10 cellular contexts compared by ENCODE assay signal in the genomic region with DNA sequence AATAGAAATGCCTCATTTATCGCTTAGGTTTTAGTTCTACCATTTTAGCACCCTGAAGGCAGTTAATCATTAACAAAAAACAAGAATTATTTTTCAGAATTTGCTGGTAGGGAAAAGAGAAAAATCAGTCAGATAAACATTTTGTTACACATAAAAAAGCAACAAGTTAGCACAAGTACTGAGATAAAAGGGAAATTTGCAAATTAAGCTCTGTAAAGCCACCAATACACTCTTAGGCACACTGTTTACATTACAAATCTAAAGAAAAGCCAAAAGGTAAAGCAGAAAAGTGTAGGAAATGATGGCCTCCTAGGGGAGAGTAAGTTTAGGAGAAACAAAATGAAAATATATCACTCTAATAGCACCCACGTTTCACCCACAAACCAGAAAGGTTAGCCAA. TPM values are rescaled to one million over a fixed set of nuclear protein-coding genes. Genes with fewer than 3 reads are reported as not detected.
A peak's percentile ranks its signal among the peaks of the same experiment; 100 is the strongest.
DNase-seq lines count a peak whose midpoint lies in the region; ATAC-seq and TF ChIP-seq lines count a peak whose summit lies in the region.
"Had no signal": no experiment of that assay in that cellular context is flagged by ENCODE, and none has a peak within 500 bp of the region (broad histone marks: within the 10 kb centered on the region; RNA-seq: fewer than 3 reads in every experiment).

No MANE protein-coding gene starts in this region.

- peak overlapping the region; percentile 57 to 95 (median 93) for H3K27ac Mint-ChIP-seq in CD4-positive, CD25-positive, alpha-beta regulatory T cell
- peak overlapping the region; percentile 99 for H3K27ac Mint-ChIP-seq in activated naive CD8-positive, alpha-beta T cell
- peak overlapping the region; percentile 94 to 99 (median 98) for H3K27ac Mint-ChIP-seq in naive thymus-derived CD8-positive, alpha-beta T cell

- H3K27me3 Mint-ChIP-seq in CD4-positive, CD25-positive, alpha-beta regulatory T cell = peaks cover 39% of the 10 kb centered on the region
- H3K27me3 Mint-ChIP-seq in activated naive CD8-positive, alpha-beta T cell = no peaks in the 10 kb centered on the region
- no peaks in the 10 kb centered on the region for H3K27me3 Mint-ChIP-seq in naive thymus-derived CD8-positive, alpha-beta T cell

- H4K20me1 ChIP-seq in GM23248 (ENCODE audit: insufficient read depth) = no peaks in the 10 kb centered on the region

- no peak for TF ChIP-seq CTCF in GM13977 (IDR thresholded peaks at IDR 0.05; ENCODE audit: extremely low read depth, insufficient read depth, missing control alignments)

- H3K9me3 Mint-ChIP-seq in CD4-positive, CD25-positive, alpha-beta regulatory T cell = peaks cover 0 to 2% (median 0%) of the 10 kb centered on the region in 7 donors
- no peaks in the 10 kb centered on the region for H3K9me3 Mint-ChIP-seq in activated naive CD8-positive, alpha-beta T cell (ENCODE audit: low read depth)
- no peaks in the 10 kb centered on the region for H3K9me3 Mint-ChIP-seq in naive thymus-derived CD8-positive, alpha-beta T cell

- no peaks in the 10 kb centered on the region for H3K36me3 ChIP-seq in CD4-positive, CD25-positive, alpha-beta regulatory T cell (ENCODE audit: control insufficient read depth, insufficient read depth, low read length)
- no peaks in the 10 kb centered on the region for H3K36me3 ChIP-seq in GM23248 (ENCODE audit: low read depth)
- H3K36me3 ChIP-seq: WERI-Rb-1 had no signal

- no peaks in the 10 kb centered on the region for H3K36me3 Mint-ChIP-seq in CD4-positive, CD25-positive, alpha-beta regulatory T cell
- peaks cover 4% of the 10 kb centered on the region for H3K36me3 Mint-ChIP-seq in activated naive CD8-positive, alpha-beta T cell
- peaks cover 0 to 18% (median 0%) of the 10 kb centered on the region in 3 donors for H3K36me3 Mint-ChIP-seq in naive thymus-derived CD8-positive, alpha-beta T cell

- no peaks in the 10 kb centered on the region for H3F3A ChIP-seq in GM23248 (ENCODE audit: insufficient read depth)

- H3K4me3 Mint-ChIP-seq in CD4-positive, CD25-positive, alpha-beta regulatory T cell = peak overlapping the region; percentile 79 to 96 (median 92)
- H3K4me3 Mint-ChIP-seq in activated naive CD8-positive, alpha-beta T cell = peak overlapping the region; percentile 87
- peak overlapping the region; percentile 63 to 99 (median 94) for H3K4me3 Mint-ChIP-seq in naive thymus-derived CD8-positive, alpha-beta T cell

- POLR2A ChIA-PET in naive thymus-derived CD8-positive, alpha-beta T cell (lab: Charles Lee) = interaction anchor here (0.9 to 1.7 kb wide), 4 partner anchors 10 to 18 kb away, joined by 3 to 6 read pairs (median 5); no protein-coding TSS in a partner anchor

- H3K9me2 ChIP-seq in GM23248 (ENCODE audit: insufficient read depth) = no peaks in the 10 kb centered on the region

- H3K4me3 ChIP-seq in CD4-positive, CD25-positive, alpha-beta regulatory T cell (ENCODE audit: low read depth, low read length) = peak overlapping the region; percentile 65
- no peak overlapping the region for H3K4me3 ChIP-seq in GM23248

- H3K4me2 ChIP-seq in GM23248 (ENCODE audit: unreplicated experiment) = no peak overlapping the region

- no peak for ATAC-seq in CD4-positive, CD25-positive, alpha-beta regulatory T cell (ENCODE audit: low read depth in 2 of 2)
- ATAC-seq in naive thymus-derived CD8-positive, alpha-beta T cell = no peak
- no peak for ATAC-seq in HG03135 (IDR thresholded peaks at IDR 0.05; ENCODE audit: unreplicated experiment)

- DNase-seq in CD4-positive, CD25-positive, alpha-beta regulatory T cell = no peak
- DNase-seq in GM23248 (no peak), MV-4-11 (lab: John Stamatoyannopoulos, UW) (no peak), GM13977 (ENCODE audit: low spot score) (no peak), NCI-H2196 (lab: John Stamatoyannopoulos, UW; ENCODE audit: unreplicated experiment) (no peak)
- no peak for DNase-seq in naive thymus-derived CD8-positive, alpha-beta T cell
- DNase-seq: NCI-H345, WERI-Rb-1 had no signal

- peaks cover 54% of the 10 kb centered on the region for H3K4me1 ChIP-seq in CD4-positive, CD25-positive, alpha-beta regulatory T cell (ENCODE audit: control insufficient read depth, insufficient read depth, low read length, poor library complexity, severe bottlenecking)
- H3K4me1 ChIP-seq in GM23248 (ENCODE audit: insufficient read depth) = peaks cover 13% of the 10 kb centered on the region

- H3K4me1 Mint-ChIP-seq in CD4-positive, CD25-positive, alpha-beta regulatory T cell = peaks cover 33 to 73% (median 54%) of the 10 kb centered on the region in 4 donors
- H3K4me1 Mint-ChIP-seq in activated naive CD8-positive, alpha-beta T cell (ENCODE audit: low read depth) = peaks cover 78% of the 10 kb centered on the region
- H3K4me1 Mint-ChIP-seq in naive thymus-derived CD8-positive, alpha-beta T cell = peaks cover 36 to 79% (median 67%) of the 10 kb centered on the region in 4 donors

- H3K9me3 ChIP-seq in CD4-positive, CD25-positive, alpha-beta regulatory T cell (ENCODE audit: control insufficient read depth in 2 of 2, low read length in 2 of 2) = no peaks in the 10 kb centered on the region
- H3K9me3 ChIP-seq in GM23248 (ENCODE audit: low read depth) = no peaks in the 10 kb centered on the region

- WGBS in GM23248 (ENCODE audit: low coverage in 1 of 2, low lambda C conversion rate in 2 of 2, missing lambda C conversion rate in 2 of 2), 2 experiments = 66 to 67% methylated on average over 2 of the region's 2 CpGs

- peaks cover 20% of the 10 kb centered on the region for H3K79me2 ChIP-seq in GM23248 (ENCODE audit: insufficient read depth)

- peak overlapping the region; percentile 99; the same call in 1 of the 2 replicates for H2AFZ ChIP-seq in GM23248

- peaks cover 3% of the 10 kb centered on the region for H3K27me3 ChIP-seq in CD4-positive, CD25-positive, alpha-beta regulatory T cell (ENCODE audit: control insufficient read depth, insufficient read depth, low read length)
- H3K27me3 ChIP-seq in GM23248 (replicated peaks; ENCODE audit: insufficient read depth) = no peaks in the 10 kb centered on the region

- no peak overlapping the region for H3K9ac ChIP-seq in GM23248

- in situ Hi-C loops in GM23248 (cut with MboI) = no loop called here
- in situ Hi-C loops in GM13977 (cut with MboI; ENCODE audit: low pct_unique_long_range_greater_than_20kb, low sequenced_read_pairs, unreplicated experiment) = no loop called here

- peak overlapping the region; percentile 79 for H3K27ac ChIP-seq in CD4-positive, CD25-positive, alpha-beta regulatory T cell (ENCODE audit: insufficient read depth, low read length, poor library complexity, severe bottlenecking)
- no peak overlapping the region for H3K27ac ChIP-seq in GM23248
- H3K27ac ChIP-seq: WERI-Rb-1 had no signal

RNA-seq across cellular contexts. Expression of gene SATB1, which starts 1.5 kb away (rescaled TPM):
- 121 TPM for total RNA-seq in CD4-positive, CD25-positive, alpha-beta regulatory T cell
- 10 to 100 TPM; 31.8 to 75.9 (median 52.8) TPM for polyA plus RNA-seq in CD4-positive, CD25-positive, alpha-beta regulatory T cell
- total RNA-seq in GM23248 (2014; rRNA removed; shearing (Covaris generic)) = 12.0 and 31.4 TPM in 2 replicates
- 5.5 and 5.7 TPM in 2 replicates for polyA plus RNA-seq in GM23248 (2016; fragmentation: Nextera tagmentation; extraction: Ambion mirVana)
- total RNA-seq in naive thymus-derived CD8-positive, alpha-beta T cell = 100 to 1,000 TPM; 429 to 436 TPM
- 100 to 1,000 TPM; 196 to 265 (median 242) TPM for polyA plus RNA-seq in naive thymus-derived CD8-positive, alpha-beta T cell
